Comparison of ENCODE assay signal across 1 cellular context in genomic region chr1:76868916-76869315, GRCh38.
TF ChIP-seq lines count a peak whose summit lies in the region.

No MANE protein-coding gene starts in this region.

TF ChIP-seq in HepG2, 621 proteins besides CTCF, POLR2A, EP300 and RAD21:
- TF ChIP-seq TFDP1 (CRISPR knock-in tag; IDR thresholded peaks at IDR 0.05; ENCODE audit: borderline replicate concordance) (no peak), THYN1 (CRISPR knock-in tag; IDR thresholded peaks at IDR 0.05; ENCODE audit: borderline replicate concordance, low read depth) (no peak), ZNF124 (CRISPR knock-in tag; IDR thresholded peaks at IDR 0.05) (no peak), SRF (IDR thresholded peaks at IDR 0.05; ENCODE audit: low read depth, low read length) (no peak)
TF ChIP-seq in HepG2: peak in this region for 0.
